Comparison of ENCODE assay signal across 23 cellular contexts in the genomic region with DNA sequence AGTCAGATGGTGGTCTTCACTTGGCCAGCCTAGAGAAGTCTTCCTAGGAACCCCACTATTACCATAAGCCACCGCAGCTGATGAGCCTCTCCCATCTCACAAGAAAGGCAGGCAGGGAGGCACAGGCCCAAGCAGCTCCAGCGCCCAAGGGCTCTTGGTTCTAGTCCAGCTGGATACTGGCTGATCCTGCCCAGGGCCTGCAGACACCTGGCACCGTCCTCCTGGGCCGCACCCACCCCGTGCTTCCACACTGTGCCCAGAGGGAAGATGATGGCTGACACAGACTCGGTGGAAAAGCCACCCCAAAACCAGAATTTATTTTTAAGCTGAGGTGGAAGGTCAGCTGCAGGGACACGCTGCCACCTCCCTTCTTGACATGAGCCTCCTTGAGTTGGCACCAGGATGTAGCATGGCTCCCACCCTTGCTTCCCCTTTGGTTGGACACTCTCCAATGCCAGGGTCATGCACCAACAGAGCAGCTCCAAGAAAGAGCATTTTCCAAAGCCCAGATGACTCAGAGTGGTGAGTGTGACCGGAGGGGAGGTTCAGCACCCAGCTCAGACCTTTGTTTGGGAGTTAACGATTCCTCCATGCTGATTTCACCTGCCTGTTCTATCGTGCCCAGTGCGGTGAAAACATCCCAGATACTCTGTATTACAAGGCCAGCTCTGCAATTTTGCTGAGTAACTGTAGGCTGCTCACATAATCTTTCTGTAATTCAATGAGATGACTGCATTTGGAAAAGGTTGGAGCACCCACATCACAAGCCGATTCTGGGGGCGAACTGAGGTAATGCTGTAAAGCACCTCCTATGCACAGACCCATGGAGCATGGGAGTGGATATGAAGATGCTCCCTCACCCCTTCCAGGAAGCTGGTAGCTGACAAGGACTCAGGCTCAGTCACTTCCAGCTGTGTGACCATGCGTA.
DNase-seq lines count a peak whose midpoint lies in the region; ATAC-seq, FAIRE-seq and TF ChIP-seq lines count a peak whose summit lies in the region.
"Had no signal": no experiment of that assay in that cellular context is flagged by ENCODE, and none has a peak within 500 bp of the region (broad histone marks: within the 10 kb centered on the region; RNA-seq: fewer than 3 reads in every experiment).

No MANE protein-coding gene starts in this region.

- no peak overlapping the region for H3K4me3 ChIP-seq in kidney (ENCODE audit: low read length in 2 of 2)
- H3K4me3 ChIP-seq: coronary artery, lower lobe of right lung, smooth muscle cell, thyroid gland had no signal

- H3K27ac ChIP-seq in kidney (ENCODE audit: low read depth in 2 of 2, low read length in 2 of 2) = no peak overlapping the region
- H3K27ac ChIP-seq: coronary artery, lower lobe of right lung, thyroid gland had no signal

- DNase-seq in left ventricle myocardium superior (no peak), Right ventricle myocardium superior (no peak), T47D (ENCODE audit: low read depth in 1 of 2, low spot score in 1 of 2) (peak; percentile 30 to 63), kidney (peak; percentile 66), midbrain (lab: John Stamatoyannopoulos, UW) (no peak), NCI-H2171 treated with DMSO at 0.1 percent for 48 hours (lab: John Stamatoyannopoulos, UW) (no peak), GM03348 (ENCODE audit: low spot score) (no peak)
- DNase-seq: 8988T; activated CD4-positive, alpha-beta T cell treated with anti-CD3 and anti-CD28 coated beads, Interleukin-2, amount 50 U/mL, for 48 hours; activated gamma-delta T cell treated with Interleukin-2 at 50 U/mL for 16 hours; CD8-positive, alpha-beta memory T cell; DMS53; endodermal cell; immature natural killer cell; lower lobe of right lung; NCI-H2081 treated with DMSO at 0.1 percent for 48 hours; NCI-H510A treated with DMSO at 0.1 percent for 48 hours; stimulated activated naive CD4-positive, alpha-beta T cell treated with Interleukin-2 at 50 U/mL for 16 hours; thyroid gland had no signal

- H3K4me1 ChIP-seq in kidney (ENCODE audit: control insufficient read depth in 1 of 2, insufficient read depth in 1 of 2, low read depth in 1 of 2, low read length in 2 of 2) = no peaks in the 10 kb centered on the region
- H3K4me1 ChIP-seq: lower lobe of right lung, thyroid gland had no signal

- no peaks in the 10 kb centered on the region for H3K36me3 ChIP-seq in kidney (ENCODE audit: control insufficient read depth in 1 of 2, insufficient read depth in 2 of 2, low read length in 2 of 2)
- H3K36me3 ChIP-seq: lower lobe of right lung, thyroid gland had no signal

- FAIRE-seq in kidney (lab: Jason Lieb, UNC) = no peak

- TF ChIP-seq CTCF in kidney (IDR thresholded peaks at IDR 0.05; ENCODE audit: borderline replicate concordance, extremely low read depth, insufficient read depth) = no peak

- peak; percentile 28 for ATAC-seq in left ventricle myocardium superior
- ATAC-seq in Right ventricle myocardium superior (ENCODE audit: poor library complexity) = no peak
- no peak for ATAC-seq in GM21390 (IDR thresholded peaks at IDR 0.05; ENCODE audit: unreplicated experiment)
- ATAC-seq: lower lobe of right lung, WTC11 had no signal

- in situ Hi-C loops in T47D (cut with HindIII; ENCODE audit: low pct_unique_long_range_greater_than_20kb, low sequenced_read_pairs) = no loop called here

- no peak overlapping the region for H3K9ac ChIP-seq in kidney (ENCODE audit: low read length in 2 of 2)

- intact Hi-C loops in left ventricle myocardium superior (cut with micrococcal nuclease) = no loop called here
- intact Hi-C loops in Right ventricle myocardium superior (cut with DNase I) = no loop called here
- intact Hi-C loops in kidney (cut with DNase I) = no loop called here

- no peaks in the 10 kb centered on the region for H3K9me3 ChIP-seq in kidney (ENCODE audit: control insufficient read depth in 1 of 2, low read length in 2 of 2)
- H3K9me3 ChIP-seq: lower lobe of right lung, thyroid gland had no signal

Comparison
In these comparisons a context has a peak if more than half of its experiments do, and no peak if none do; other contexts are left out.
1. DNase-seq: peak in T47D (2 of 2) and kidney (single experiment); none in left ventricle myocardium superior (single experiment), Right ventricle myocardium superior (single experiment), midbrain (single experiment), NCI-H2171 treated with DMSO at 0.1 percent for 48 hours (single experiment) and GM03348 (single experiment).